21 cellular contexts compared by ENCODE assay signal in the genomic region with DNA sequence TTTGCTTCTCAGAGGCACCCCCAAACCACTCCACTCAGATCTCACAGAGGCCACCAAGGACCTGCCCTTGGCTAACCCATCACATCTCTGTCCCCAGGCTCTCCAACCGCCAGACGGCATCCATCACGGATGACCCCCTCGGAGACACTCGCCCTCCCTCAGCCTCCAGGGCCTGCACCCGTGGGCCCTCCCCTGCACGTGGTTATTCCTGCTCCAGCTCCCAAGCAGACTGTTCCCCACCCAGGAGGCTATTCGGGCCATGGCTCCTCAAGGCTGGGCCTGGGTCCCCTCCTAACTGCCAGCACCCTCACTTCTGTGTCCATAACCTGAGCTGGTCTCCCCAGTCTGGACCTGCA. TPM values are rescaled to one million over a fixed set of nuclear protein-coding genes. Genes with fewer than 3 reads are reported as not detected.
DNase-seq lines count a peak whose midpoint lies in the region; ATAC-seq and TF ChIP-seq lines count a peak whose summit lies in the region.
"Had no signal": no experiment of that assay in that cellular context is flagged by ENCODE, and none has a peak within 500 bp of the region (broad histone marks: within the 10 kb centered on the region; RNA-seq: fewer than 3 reads in every experiment).

No MANE protein-coding gene starts in this region.

- no peak for ATAC-seq in foreskin keratinocyte
- no peak for ATAC-seq in GM19328 (IDR thresholded peaks at IDR 0.05; ENCODE audit: unreplicated experiment)
- ATAC-seq: GM12878 had no signal

- peaks cover 0 to 8% (median 0%) of the 10 kb centered on the region in 11 experiments; a peak in 2 of 22 replicates for H4K20me1 ChIP-seq in BLaER1 treated with 17β-estradiol and CSF1 and Interleukin-3, amounts not matched to agents 10 nM and 100 nM

- peaks cover 0 to 10% (median 0%) of the 10 kb centered on the region in 11 experiments; a peak in 1 of 22 replicates for H3K27me3 ChIP-seq in BLaER1 treated with 17β-estradiol and CSF1 and Interleukin-3, amounts not matched to agents 10 nM and 100 nM
- no peaks in the 10 kb centered on the region for H3K27me3 ChIP-seq in foreskin keratinocyte
- H3K27me3 ChIP-seq: MG63, SJSA1 had no signal

- no peaks in the 10 kb centered on the region for H3K27me3 Mint-ChIP-seq in MCF 10A (ENCODE audit: insufficient read depth, unreplicated experiment)

- peak overlapping the region in 8 of 11 experiments; percentile 4 to 83 (median 73); a peak in 10 of 22 replicates for H3K27ac ChIP-seq in BLaER1 treated with 17β-estradiol and CSF1 and Interleukin-3, amounts not matched to agents 10 nM and 100 nM
- H3K27ac ChIP-seq in HEK293 (ENCODE audit: extremely low read depth, low read depth, low read length) (no peak overlapping the region), foreskin keratinocyte (peak overlapping the region; percentile 59)
- H3K27ac ChIP-seq: HL-60, SJSA1 had no signal

- TF ChIP-seq CTCF in HEK293 (tag by site-specific recombination; IDR thresholded peaks at IDR 0.05) = no peak
- TF ChIP-seq CTCF in MCF 10A (IDR thresholded peaks at IDR 0.05; ENCODE audit: unreplicated experiment) = no peak
- TF ChIP-seq CTCF in foreskin keratinocyte (conservative IDR thresholded peaks at IDR 0.05) = no peak

- peaks cover 57% of the 10 kb centered on the region for H3K4me1 Mint-ChIP-seq in MCF 10A (ENCODE audit: insufficient read depth, unreplicated experiment)

- no peaks in the 10 kb centered on the region for H3K9me3 Mint-ChIP-seq in MCF 10A (ENCODE audit: unreplicated experiment)

- H3K9ac ChIP-seq in BLaER1 treated with 17β-estradiol and CSF1 and Interleukin-3, amounts not matched to agents 10 nM and 100 nM = peak overlapping the region in 2 of 11 experiments; percentile 13 to 59; a peak in 1 of 22 replicates

- H3K4me3 Mint-ChIP-seq in MCF 10A (ENCODE audit: unreplicated experiment) = peak overlapping the region; percentile 64

- peaks cover 30 to 72% (median 58%) of the 10 kb centered on the region in 10 experiments for H3K4me1 ChIP-seq in BLaER1 treated with 17β-estradiol and CSF1 and Interleukin-3, amounts not matched to agents 10 nM and 100 nM
- peaks cover 6% of the 10 kb centered on the region; the same call in 1 of the 2 replicates for H3K4me1 ChIP-seq in HEK293 (ENCODE audit: control insufficient read depth, insufficient read depth, low read length)
- H3K4me1 ChIP-seq in foreskin keratinocyte = peaks cover 33% of the 10 kb centered on the region

- no peaks in the 10 kb centered on the region for H3K36me3 ChIP-seq in BLaER1 treated with 17β-estradiol and CSF1 and Interleukin-3, amounts not matched to agents 10 nM and 100 nM
- peaks cover 3% of the 10 kb centered on the region in 2 experiments; a peak in 2 of 3 replicates for H3K36me3 ChIP-seq in HEK293 (ENCODE audit: control insufficient read depth in 2 of 2, insufficient read depth in 1 of 2, low read length in 2 of 2)
- H3K36me3 ChIP-seq: MG63, SJSA1 had no signal

- DNase-seq in MCF 10A (ENCODE audit: unreplicated experiment) = no peak
- no peak for DNase-seq in foreskin keratinocyte
- no peak for DNase-seq in nucleus accumbens (lab: John Stamatoyannopoulos, UW)
- DNase-seq in AG08396 (ENCODE audit: low spot score) = no peak
- no peak for DNase-seq in AML-193 (lab: John Stamatoyannopoulos, UW)
- DNase-seq: DMS53, EL, IMR-90, Karpas-422, MG63, NCI-H1048, NCI-H1436, NCI-H1930, NCI-H226, NCI-H524 treated with DMSO at 0.1 percent for 48 hours had no signal

- no peaks in the 10 kb centered on the region for H3K9me3 ChIP-seq in BLaER1 treated with 17β-estradiol and CSF1 and Interleukin-3, amounts not matched to agents 10 nM and 100 nM (replicated peaks in 1 of 11)
- no peaks in the 10 kb centered on the region for H3K9me3 ChIP-seq in HEK293 (ENCODE audit: control insufficient read depth, insufficient read depth, low read depth, low read length)
- H3K9me3 ChIP-seq: MG63, SJSA1 had no signal

- POLR2A ChIA-PET in HEK293 (lab: Yijun Ruan, JAX) = no interaction called here
- POLR2A ChIA-PET in MCF 10A (lab: Yijun Ruan, JAX) = interaction anchor here (1.2 to 4.3 kb wide), 4 partner anchors 11 to 63 kb away, joined by 3 to 69 read pairs (median 21); a partner anchor contains a TSS

- intact Hi-C loops in MCF 10A (cut with micrococcal nuclease) = no loop called here

- peaks cover 17% of the 10 kb centered on the region for H3K36me3 Mint-ChIP-seq in MCF 10A (ENCODE audit: insufficient read depth, unreplicated experiment)

- H3K4me3 ChIP-seq in BLaER1 treated with 17β-estradiol and CSF1 and Interleukin-3, amounts not matched to agents 10 nM and 100 nM = no peak overlapping the region
- H3K4me3 ChIP-seq in HEK293 (ENCODE audit: low read depth, low read length) = no peak overlapping the region
- H3K4me3 ChIP-seq: GM12878, MG63, SJSA1 had no signal

- CTCF ChIA-PET in HEK293 (lab: Yijun Ruan, JAX) = interaction anchor here (1.1 kb wide), 1 partner anchor 171 kb away, joined by 4 read pairs; no protein-coding TSS in a partner anchor
- CTCF ChIA-PET in MCF 10A (lab: Yijun Ruan, JAX) = interaction anchor here (0.7 to 2.1 kb wide), 2 partner anchors 16 to 158 kb away, joined by 4 to 6 read pairs; no protein-coding TSS in a partner anchor

- peak overlapping the region; percentile 88 for H3K27ac Mint-ChIP-seq in MCF 10A (ENCODE audit: low read depth, unreplicated experiment)

- peak overlapping the region in 8 of 11 experiments; percentile 80 to 96 (median 86); a peak in 16 of 22 replicates for H3K4me2 ChIP-seq in BLaER1 treated with 17β-estradiol and CSF1 and Interleukin-3, amounts not matched to agents 10 nM and 100 nM

- no TSS peak for BruUV-seq in MCF 10A (replicated peaks; lab: Mats Ljungman, UMichigan)

TF ChIP-seq in HEK293, 187 proteins besides CTCF, POLR2A, EP300 and RAD21:
- TF ChIP-seq ZNF621 (tag by site-specific recombination; IDR thresholded peaks at IDR 0.05) = no peak
- no peak for TF ChIP-seq ZNF404 (tag by site-specific recombination; IDR thresholded peaks at IDR 0.05)
- peak; percentile 14; the same call in 1 of the 2 replicates for TF ChIP-seq GLIS1 (tag by site-specific recombination; IDR thresholded peaks at IDR 0.05)
- 0 out of 2 replicates have a peak, but pooled peaks have one; percentile 32 for TF ChIP-seq ZNF223 (tag by site-specific recombination; IDR thresholded peaks at IDR 0.05)
TF ChIP-seq in HEK293: peak in this region for 2.

RNA-seq across cellular contexts. Expression of a gene that starts 11.0 kb away (rescaled TPM):
- total RNA-seq in MCF 10A (2022) (49.1 and 69.2 TPM in 2 replicates), foreskin keratinocyte (19.2 and 24.9 TPM in 2 replicates)
- polyA plus RNA-seq in foreskin keratinocyte = 9.8 and 13.1 TPM in 2 replicates
